ENCODE assay signal across 8 cellular contexts in genomic region chr3:39255503-39256325, GRCh38. TPM values are rescaled to one million over a fixed set of nuclear protein-coding genes. Genes with fewer than 3 reads are reported as not detected.
A peak's percentile ranks its signal among the peaks of the same experiment; 100 is the strongest.
DNase-seq lines count a peak whose midpoint lies in the region; ATAC-seq and TF ChIP-seq lines count a peak whose summit lies in the region.
"Had no signal": no experiment of that assay in that cellular context is flagged by ENCODE, and none has a peak within 500 bp of the region (broad histone marks: within the 10 kb centered on the region; RNA-seq: fewer than 3 reads in every experiment).

No MANE protein-coding gene starts in this region.

- no peak for TF ChIP-seq EP300 in gastroesophageal sphincter (IDR thresholded peaks at IDR 0.05)

- 69 to 73% methylated on average over 2 to 4 of the region's 5 CpGs for WGBS in gastroesophageal sphincter (ENCODE audit: low coverage in 1 of 2), 2 donors

- no peaks in the 10 kb centered on the region for H3K9me3 ChIP-seq in gastroesophageal sphincter

- no peak for TF ChIP-seq POLR2A in gastroesophageal sphincter (IDR thresholded peaks at IDR 0.05)

- TF ChIP-seq CTCF in gastroesophageal sphincter (IDR thresholded peaks at IDR 0.05): no peak

- DNase-seq in Kasumi-1 (lab: John Stamatoyannopoulos, UW) (peak; percentile 94 to 96), NCI-H128 (lab: John Stamatoyannopoulos, UW; ENCODE audit: unreplicated experiment) (no peak), cerebellar cortex (ENCODE audit: low spot score) (no peak), H4 (ENCODE audit: low spot score) (no peak)

- ATAC-seq in GM18858 (IDR thresholded peaks at IDR 0.05; ENCODE audit: unreplicated experiment): peak; percentile 98
- ATAC-seq in GM21619 (IDR thresholded peaks at IDR 0.05; ENCODE audit: unreplicated experiment): peak; percentile 98
- peak; percentile 31 for ATAC-seq in gastroesophageal sphincter

- H3K27me3 ChIP-seq in gastroesophageal sphincter: no peaks in the 10 kb centered on the region

- no peak overlapping the region for H3K4me3 ChIP-seq in gastroesophageal sphincter

- no peaks in the 10 kb centered on the region for H3K36me3 ChIP-seq in gastroesophageal sphincter

- H3K4me1 ChIP-seq in gastroesophageal sphincter: peaks cover 0 to 21% (median 7%) of the 10 kb centered on the region in 3 donors

- H3K27ac ChIP-seq in gastroesophageal sphincter: peak overlapping the region in 1 of 4 donors; percentile 19
- H3K27ac ChIP-seq: epithelial cell of prostate had no signal

RNA-seq across cellular contexts. Expression of gene CX3CR1, which starts 24.1 kb away (rescaled TPM):
- total RNA-seq in gastroesophageal sphincter: under 1 TPM; 0.31 to 0.94 (median 0.66) TPM
- not detected in 2 replicates for total RNA-seq in H4 (2014; rRNA removed; shearing (Covaris generic))

Comparison
In these comparisons a context has a peak if more than half of its experiments do, and no peak if none do; other contexts are left out.
1. ATAC-seq: peak in every context shown above with its lines; median percentile 98 in GM18858; 98 in GM21619; 31 in gastroesophageal sphincter.
2. DNase-seq: peak in Kasumi-1 (2 of 2); none in NCI-H128 (single experiment), cerebellar cortex (single experiment) and H4 (single experiment).